8 cellular contexts compared by ENCODE assay signal in the genomic region with DNA sequence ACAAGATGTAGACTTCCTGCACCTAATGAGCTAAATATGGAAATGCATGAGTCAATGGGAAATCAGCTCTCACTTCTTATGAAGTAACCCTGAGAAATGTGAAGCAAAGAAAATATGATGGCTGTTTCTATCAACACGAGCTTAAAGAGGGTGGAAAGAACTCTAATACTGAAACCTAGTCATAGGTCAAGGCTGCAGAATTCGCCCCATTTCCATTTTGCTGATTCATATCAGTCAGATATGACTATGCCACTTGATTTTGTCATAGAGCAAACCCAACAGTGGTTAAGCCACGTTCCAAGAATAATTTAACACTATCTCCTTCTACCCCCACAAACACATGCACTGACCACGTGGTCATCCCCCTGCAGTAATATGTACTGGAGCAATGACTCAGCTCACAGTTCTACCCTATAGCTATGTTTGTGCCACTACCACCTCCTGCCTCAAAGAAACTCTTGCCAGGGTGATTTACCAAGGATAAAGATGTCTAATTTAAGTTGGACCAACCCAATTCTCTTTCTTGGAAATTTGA.
DNase-seq lines count a peak whose midpoint lies in the region; ATAC-seq, FAIRE-seq and TF ChIP-seq lines count a peak whose summit lies in the region.

No MANE protein-coding gene starts in this region.

- no peaks in the 10 kb centered on the region for H3K9me3 ChIP-seq in esophagus squamous epithelium

- intact Hi-C loops in left cardiac atrium (cut with DNase I), result no loop called here
- intact Hi-C loops in Right ventricle myocardium inferior (cut with DNase I), result no loop called here
- intact Hi-C loops in esophagus squamous epithelium (cut with DNase I), result no loop called here

- no peaks in the 10 kb centered on the region for H3K27me3 ChIP-seq in esophagus squamous epithelium

- DNase-seq in left cardiac atrium, result peak; percentile 14
- DNase-seq in Right ventricle myocardium inferior (ENCODE audit: missing footprints), result no peak
- no peak for DNase-seq in esophagus squamous epithelium (lab: John Stamatoyannopoulos, UW)
- DNase-seq in urothelium cell line (ENCODE audit: low spot score), result peak; percentile 33
- no peak for DNase-seq in NCI-H187 (lab: John Stamatoyannopoulos, UW)
- no peak for DNase-seq in NCI-H748 treated with DMSO at 0.1 percent for 48 hours (lab: John Stamatoyannopoulos, UW)

- peaks cover 0 to 29% (median 5%) of the 10 kb centered on the region in 3 donors for H3K4me1 ChIP-seq in esophagus squamous epithelium

- 14 to 21% methylated on average over 4 of the region's 4 CpGs for WGBS in esophagus squamous epithelium, 2 donors

- H3K27ac ChIP-seq in esophagus squamous epithelium, result peak overlapping the region in 3 of 4 donors; percentile 15 to 67 (median 57)

- TF ChIP-seq CTCF in esophagus squamous epithelium (IDR thresholded peaks at IDR 0.05), result peak in 1 of 6 experiments; percentile 6

- ATAC-seq in left cardiac atrium (peak in 1 of 2 donors; percentile 69), Right ventricle myocardium inferior (no peak), HG02884 (IDR thresholded peaks at IDR 0.05; ENCODE audit: unreplicated experiment) (peak; percentile 93)

- TF ChIP-seq POLR2A in esophagus squamous epithelium (IDR thresholded peaks at IDR 0.05), result no peak

- H3K4me3 ChIP-seq in esophagus squamous epithelium, result no peak overlapping the region

- no peaks in the 10 kb centered on the region for H3K36me3 ChIP-seq in esophagus squamous epithelium

- no peak for FAIRE-seq in urothelium cell line (lab: Jason Lieb, UNC)

TF ChIP-seq in PFSK-1, 5 proteins besides CTCF, POLR2A, EP300 and RAD21:
- TF ChIP-seq TAF1 (IDR thresholded peaks at IDR 0.05; ENCODE audit: borderline replicate concordance, insufficient read depth, low read length), result no peak; the same call in 1 of the 2 replicates
- no peak for TF ChIP-seq POLR2AphosphoS5 (IDR thresholded peaks at IDR 0.05; ENCODE audit: low read depth, low read length)
- TF ChIP-seq, protein P1, sequence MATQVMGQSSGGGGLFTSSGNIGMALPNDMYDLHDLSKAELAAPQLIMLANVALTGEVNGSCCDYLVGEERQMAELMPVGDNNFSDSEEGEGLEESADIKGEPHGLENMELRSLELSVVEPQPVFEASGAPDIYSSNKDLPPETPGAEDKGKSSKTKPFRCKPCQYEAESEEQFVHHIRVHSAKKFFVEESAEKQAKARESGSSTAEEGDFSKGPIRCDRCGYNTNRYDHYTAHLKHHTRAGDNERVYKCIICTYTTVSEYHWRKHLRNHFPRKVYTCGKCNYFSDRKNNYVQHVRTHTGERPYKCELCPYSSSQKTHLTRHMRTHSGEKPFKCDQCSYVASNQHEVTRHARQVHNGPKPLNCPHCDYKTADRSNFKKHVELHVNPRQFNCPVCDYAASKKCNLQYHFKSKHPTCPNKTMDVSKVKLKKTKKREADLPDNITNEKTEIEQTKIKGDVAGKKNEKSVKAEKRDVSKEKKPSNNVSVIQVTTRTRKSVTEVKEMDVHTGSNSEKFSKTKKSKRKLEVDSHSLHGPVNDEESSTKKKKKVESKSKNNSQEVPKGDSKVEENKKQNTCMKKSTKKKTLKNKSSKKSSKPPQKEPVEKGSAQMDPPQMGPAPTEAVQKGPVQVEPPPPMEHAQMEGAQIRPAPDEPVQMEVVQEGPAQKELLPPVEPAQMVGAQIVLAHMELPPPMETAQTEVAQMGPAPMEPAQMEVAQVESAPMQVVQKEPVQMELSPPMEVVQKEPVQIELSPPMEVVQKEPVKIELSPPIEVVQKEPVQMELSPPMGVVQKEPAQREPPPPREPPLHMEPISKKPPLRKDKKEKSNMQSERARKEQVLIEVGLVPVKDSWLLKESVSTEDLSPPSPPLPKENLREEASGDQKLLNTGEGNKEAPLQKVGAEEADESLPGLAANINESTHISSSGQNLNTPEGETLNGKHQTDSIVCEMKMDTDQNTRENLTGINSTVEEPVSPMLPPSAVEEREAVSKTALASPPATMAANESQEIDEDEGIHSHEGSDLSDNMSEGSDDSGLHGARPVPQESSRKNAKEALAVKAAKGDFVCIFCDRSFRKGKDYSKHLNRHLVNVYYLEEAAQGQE (IDR thresholded peaks at IDR 0.05; ENCODE audit: insufficient read depth in 1 of 2, low read depth in 2 of 2, low read length in 2 of 2), result peak in 1 of 2 experiments; percentile 36; a peak in 1 of 4 replicates
- peak; percentile 10; the same call in 1 of the 2 replicates for TF ChIP-seq SIN3A (IDR thresholded peaks at IDR 0.05; ENCODE audit: borderline replicate concordance, insufficient read depth, low read length)
- no peak for TF ChIP-seq FOXP2 (optimal IDR thresholded peaks at IDR 0.05; ENCODE audit: borderline replicate concordance, extremely low read depth, extremely low read length, insufficient read depth)
TF ChIP-seq in PFSK-1: peak in this region for 2.

Comparison
In these comparisons a context has a peak if more than half of its experiments do, and no peak if none do; other contexts are left out.
1. DNase-seq: peak in left cardiac atrium (single experiment) and urothelium cell line (single experiment); none in Right ventricle myocardium inferior (single experiment), esophagus squamous epithelium (single experiment), NCI-H187 (0 of 2) and NCI-H748 treated with DMSO at 0.1 percent for 48 hours (single experiment).